9 cellular contexts compared by ENCODE assay signal in the genomic region with DNA sequence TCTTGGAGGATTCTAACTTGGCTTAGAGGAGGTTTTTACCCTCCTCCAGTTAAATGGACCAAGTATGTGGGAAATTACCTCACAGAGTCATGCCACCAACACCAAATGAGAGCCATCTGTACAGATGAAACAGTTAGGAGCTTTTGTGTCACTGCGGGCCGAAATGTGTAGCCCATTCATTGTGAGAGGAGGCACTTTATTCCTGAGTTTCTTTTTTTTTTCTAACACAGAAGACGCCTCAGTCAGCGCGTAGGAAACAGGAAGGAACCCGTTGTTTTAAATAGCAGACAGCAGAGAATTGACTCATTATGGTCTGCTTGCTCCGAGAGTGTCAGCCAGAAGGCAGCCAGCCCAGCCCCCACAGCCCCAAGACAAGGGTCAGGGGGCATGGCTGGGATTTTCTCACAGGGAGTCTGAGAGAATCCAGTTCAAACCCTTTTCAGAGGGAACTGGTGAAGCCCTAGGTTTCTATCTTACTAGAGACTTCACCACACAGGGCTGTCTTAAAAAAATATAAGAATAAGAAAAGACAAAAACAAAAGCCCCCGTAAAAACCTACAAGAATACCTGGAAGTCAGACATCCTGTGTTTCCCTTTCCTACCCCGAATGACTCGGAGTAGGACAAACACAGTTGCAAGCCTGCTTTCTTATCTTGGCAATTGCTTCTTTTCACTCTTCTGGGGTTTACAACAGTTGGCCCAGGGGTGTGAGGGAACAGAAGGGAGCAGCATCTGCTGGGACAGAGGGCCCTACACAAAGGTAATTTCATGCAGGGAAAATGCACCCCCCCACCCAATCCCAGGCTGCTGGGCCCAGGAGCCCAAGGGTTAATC.
DNase-seq lines count a peak whose midpoint lies in the region; ATAC-seq and TF ChIP-seq lines count a peak whose summit lies in the region.
"Had no signal": no experiment of that assay in that cellular context is flagged by ENCODE, and none has a peak within 500 bp of the region (broad histone marks: within the 10 kb centered on the region; RNA-seq: fewer than 3 reads in every experiment).

No MANE protein-coding gene starts in this region.

- H3K27me3 ChIP-seq in SK-N-SH (ENCODE audit: insufficient read depth) (no peaks in the 10 kb centered on the region), body of pancreas (no peaks in the 10 kb centered on the region)

- intact Hi-C loops in body of pancreas (cut with DNase I) = loop anchor here (10.0 kb wide), 1 partner anchor 87 kb away; no protein-coding TSS in a partner anchor

- H3K9me3 ChIP-seq in SK-N-SH (no peaks in the 10 kb centered on the region; the same call in 1 of the 2 replicates), body of pancreas (no peaks in the 10 kb centered on the region)

- 71% methylated on average over 10 of the region's 10 CpGs for WGBS in SK-N-SH (ENCODE audit: low lambda C conversion rate)
- 42 to 44% methylated on average over 10 of the region's 10 CpGs for WGBS in body of pancreas, 2 donors

- ATAC-seq in SK-N-SH treated with all-trans-retinoic acid at 6 μM for 48 hours = no peak; the same call in 2 of the 3 replicates
- peak; percentile 82 for ATAC-seq in HG03025 (IDR thresholded peaks at IDR 0.05; ENCODE audit: low FRiP score, unreplicated experiment)
- peak; percentile 56 for ATAC-seq in body of pancreas

- H3F3A ChIP-seq in SK-N-SH (replicated peaks; ENCODE audit: insufficient read depth) = no peaks in the 10 kb centered on the region

- POLR2A ChIA-PET in SK-N-SH (lab: Yijun Ruan, JAX) = no interaction called here

- H3K36me3 ChIP-seq in SK-N-SH (replicated peaks in 1 of 2; ENCODE audit: control insufficient read depth in 1 of 2, insufficient read depth in 2 of 2, low read length in 1 of 2) (no peaks in the 10 kb centered on the region), body of pancreas (replicated peaks in 1 of 2; ENCODE audit: insufficient read depth in 1 of 2, low read depth in 2 of 2) (no peaks in the 10 kb centered on the region)

- no peak for TF ChIP-seq RAD21 in SK-N-SH (IDR thresholded peaks at IDR 0.05; ENCODE audit: low read length)

- no peak overlapping the region for H3K4me3 ChIP-seq in SK-N-SH (ENCODE audit: low read depth in 2 of 2, low read length in 1 of 2)
- H3K4me3 ChIP-seq in body of pancreas = no peak overlapping the region

- H2AFZ ChIP-seq in SK-N-SH (ENCODE audit: low read depth) = peak overlapping the region; percentile 87

- peak in 1 of 3 donors; percentile 1 for TF ChIP-seq POLR2A in body of pancreas (IDR thresholded peaks at IDR 0.05)

- TF ChIP-seq EP300 in SK-N-SH (IDR thresholded peaks at IDR 0.05; ENCODE audit: borderline replicate concordance in 1 of 2, low read depth in 1 of 2, low read length in 1 of 2) = no peak

- TF ChIP-seq CTCF in SK-N-SH (IDR thresholded peaks at IDR 0.05) (no peak), body of pancreas (IDR thresholded peaks at IDR 0.05) (no peak)

- DNase-seq in SK-N-SH = no peak
- DNase-seq in OCI-M1 (lab: John Stamatoyannopoulos, UW) = peak; percentile 25
- DNase-seq in body of pancreas = peak in 3 of 4 donors; percentile 26 to 70 (median 35)
- peak; percentile 90 for DNase-seq in islet precursor cell
- peak; percentile 71 for DNase-seq in stimulated activated CD4-positive, alpha-beta T cell treated with anti-CD3 and anti-CD28 coated beads, Interleukin-15, amount 100 ng/mL, for 24 hours
- DNase-seq in NCI-H510A treated with DMSO at 0.1 percent for 48 hours (lab: John Stamatoyannopoulos, UW) = no peak

- H3K4me2 ChIP-seq in SK-N-SH = peak overlapping the region; percentile 46

- H3K27ac ChIP-seq in SK-N-SH (ENCODE audit: low read depth in 2 of 2, low read length in 1 of 2) (peak overlapping the region in 1 of 2 experiments; percentile 35; a peak in 1 of 4 replicates), body of pancreas (peak overlapping the region in 3 of 4 donors; percentile 14 to 73 (median 56))
- H3K27ac ChIP-seq: C4-2B had no signal

- no peaks in the 10 kb centered on the region for H3K9me2 ChIP-seq in SK-N-SH

- H3K9ac ChIP-seq in SK-N-SH = peak overlapping the region; percentile 25; the same call in 1 of the 2 replicates

- H3K79me2 ChIP-seq in SK-N-SH (ENCODE audit: insufficient read depth) = no peaks in the 10 kb centered on the region

- H3K4me1 ChIP-seq in SK-N-SH (ENCODE audit: control insufficient read depth in 1 of 2, insufficient read depth in 2 of 2, low read depth in 1 of 2, low read length in 1 of 2) (peaks cover 3 to 15% of the 10 kb centered on the region in 2 experiments; a peak in 2 of 4 replicates), body of pancreas (peaks cover 6% of the 10 kb centered on the region)

- CTCF ChIA-PET in SK-N-SH (lab: Yijun Ruan, JAX) = interaction anchor here (0.7 kb wide), 1 partner anchor 103 kb away, joined by 3 read pairs; no protein-coding TSS in a partner anchor

- H4K20me1 ChIP-seq in SK-N-SH (ENCODE audit: insufficient read depth) = no peaks in the 10 kb centered on the region

TF ChIP-seq in SK-N-SH, 30 proteins besides CTCF, POLR2A, EP300 and RAD21 (continues in another document):
- TF ChIP-seq PBX3 (IDR thresholded peaks at IDR 0.05) = no peak
- no peak for TF ChIP-seq FOSL2 (IDR thresholded peaks at IDR 0.05; ENCODE audit: borderline replicate concordance, low read depth)
- no peak for TF ChIP-seq RFX5 (IDR thresholded peaks at IDR 0.05; ENCODE audit: low read length)
- TF ChIP-seq JUND (IDR thresholded peaks at IDR 0.05) = no peak
- TF ChIP-seq TAF1 (IDR thresholded peaks at IDR 0.05; ENCODE audit: borderline replicate concordance, low read depth, low read length) = no peak
- TF ChIP-seq GABPA (IDR thresholded peaks at IDR 0.05; ENCODE audit: low read depth) = no peak
- no peak for TF ChIP-seq FOXM1 (IDR thresholded peaks at IDR 0.05; ENCODE audit: low read depth)
- TF ChIP-seq IRF3 (IDR thresholded peaks at IDR 0.05; ENCODE audit: low read depth, low read length) = no peak
- TF ChIP-seq YY1 (IDR thresholded peaks at IDR 0.05; ENCODE audit: low read depth) = no peak
- TF ChIP-seq RXRA (IDR thresholded peaks at IDR 0.05; ENCODE audit: borderline replicate concordance, low read depth) = no peak
- no peak for TF ChIP-seq MXI1 (IDR thresholded peaks at IDR 0.05; ENCODE audit: low read depth, low read length)
- no peak for TF ChIP-seq TCF12 (IDR thresholded peaks at IDR 0.05)
- TF ChIP-seq ELF1 (IDR thresholded peaks at IDR 0.05) = no peak
- TF ChIP-seq RCOR1 (IDR thresholded peaks at IDR 0.05; ENCODE audit: low read length) = no peak

TF ChIP-seq in SK-N-SH treated with all-trans-retinoic acid at 6 μM for 48 hours, 23 proteins besides CTCF, POLR2A, EP300 and RAD21 (continues in another document):
- TF ChIP-seq TCF4 (CRISPR knock-in tag; IDR thresholded peaks at IDR 0.05; ENCODE audit: borderline replicate concordance) (no peak), ZNF70 (CRISPR knock-in tag; IDR thresholded peaks at IDR 0.05) (no peak), POU6F1 (CRISPR knock-in tag; IDR thresholded peaks at IDR 0.05; ENCODE audit: borderline replicate concordance, low read depth) (no peak), GLIS3 (CRISPR knock-in tag; IDR thresholded peaks at IDR 0.05) (no peak), CSDC2 (CRISPR knock-in tag; IDR thresholded peaks at IDR 0.05) (no peak), ISL1 (CRISPR knock-in tag; IDR thresholded peaks at IDR 0.05) (no peak), ZFP3 (CRISPR knock-in tag; IDR thresholded peaks at IDR 0.05) (no peak), TOX (CRISPR knock-in tag; IDR thresholded peaks at IDR 0.05; ENCODE audit: borderline replicate concordance) (no peak), TSHZ2 (CRISPR knock-in tag; IDR thresholded peaks at IDR 0.05) (no peak), ZFP30 (CRISPR knock-in tag; IDR thresholded peaks at IDR 0.05) (no peak), ZC3H10 (CRISPR knock-in tag; IDR thresholded peaks at IDR 0.05) (no peak), ESRRG (CRISPR knock-in tag; IDR thresholded peaks at IDR 0.05) (no peak)

Comparison
In these comparisons a context has a peak if more than half of its experiments do, and no peak if none do; other contexts are left out.
1. DNase-seq: peak in OCI-M1 (single experiment), body of pancreas (3 of 4), islet precursor cell (single experiment) and stimulated activated CD4-positive, alpha-beta T cell treated with anti-CD3 and anti-CD28 coated beads, Interleukin-15, amount 100 ng/mL, for 24 hours (single experiment); none in SK-N-SH (single experiment) and NCI-H510A treated with DMSO at 0.1 percent for 48 hours (single experiment).